13 cellular contexts compared by ENCODE assay signal in the genomic region with DNA sequence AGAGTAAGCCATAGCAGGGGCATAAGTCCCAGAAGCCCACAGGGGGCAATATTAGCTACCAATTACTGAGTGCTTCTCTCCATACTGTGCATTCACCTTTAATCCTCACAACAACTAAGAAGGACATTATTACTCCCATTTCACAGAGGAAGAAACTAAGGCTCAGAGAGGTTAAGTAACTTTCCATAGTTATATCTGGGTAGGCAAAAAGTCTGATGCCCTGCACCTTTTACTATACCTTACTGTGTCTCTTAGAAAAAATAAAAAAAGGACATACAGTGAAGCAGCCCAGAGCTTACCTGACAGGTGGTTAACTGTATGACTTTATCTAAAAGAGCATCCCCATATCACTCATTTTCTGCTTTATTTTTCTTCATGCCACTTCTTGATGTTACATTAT. TPM values are rescaled to one million over a fixed set of nuclear protein-coding genes. Genes with fewer than 3 reads are reported as not detected.
DNase-seq lines count a peak whose midpoint lies in the region; ATAC-seq and TF ChIP-seq lines count a peak whose summit lies in the region.
"Had no signal": no experiment of that assay in that cellular context is flagged by ENCODE, and none has a peak within 500 bp of the region (broad histone marks: within the 10 kb centered on the region; RNA-seq: fewer than 3 reads in every experiment).

No MANE protein-coding gene starts in this region.

- no TSS peak for BruUV-seq in OCI-LY7 (replicated peaks; lab: Mats Ljungman, UMichigan)

- peaks cover 2% of the 10 kb centered on the region for H3K36me3 Mint-ChIP-seq in activated CD8-positive, alpha-beta memory T cell treated with anti-CD3 and anti-CD28 coated beads, Interleukin-2, amount 10 ng/mL, durations not matched to agents 7 days and 5 days

- no peaks in the 10 kb centered on the region for H3K9me3 ChIP-seq in OCI-LY7 (ENCODE audit: low read length)

- POLR2A ChIA-PET in OCI-LY7 (lab: Charles Lee) = interaction anchor here (1.4 to 1.7 kb wide), 2 partner anchors 10 to 22 kb away, joined by 3 to 7 read pairs; no protein-coding TSS in a partner anchor

- peaks cover 10% of the 10 kb centered on the region; the same call in 1 of the 2 replicates for H3K79me2 ChIP-seq in OCI-LY7 (ENCODE audit: insufficient read depth, low read depth, low read length)

- H2AFZ ChIP-seq in OCI-LY7 (ENCODE audit: low read length) = no peak overlapping the region

- no peak overlapping the region for H3K4me2 ChIP-seq in OCI-LY7 (ENCODE audit: low read length)

- peaks cover 10% of the 10 kb centered on the region for H3K36me3 ChIP-seq in OCI-LY7 (ENCODE audit: insufficient read depth, low read length)

- no peak overlapping the region for H3K4me3 Mint-ChIP-seq in activated CD8-positive, alpha-beta memory T cell treated with anti-CD3 and anti-CD28 coated beads, Interleukin-2, amount 10 ng/mL, durations not matched to agents 7 days and 5 days

- no peaks in the 10 kb centered on the region for H3K9me3 Mint-ChIP-seq in activated CD8-positive, alpha-beta memory T cell treated with anti-CD3 and anti-CD28 coated beads, Interleukin-2, amount 10 ng/mL, durations not matched to agents 7 days and 5 days (ENCODE audit: low read depth)

- no peaks in the 10 kb centered on the region for H3K27me3 Mint-ChIP-seq in activated CD8-positive, alpha-beta memory T cell treated with anti-CD3 and anti-CD28 coated beads, Interleukin-2, amount 10 ng/mL, durations not matched to agents 7 days and 5 days

- no peaks in the 10 kb centered on the region for H3K9me2 ChIP-seq in OCI-LY7 (ENCODE audit: insufficient read depth, low read length)

- peaks cover 33% of the 10 kb centered on the region for H3K4me1 Mint-ChIP-seq in activated CD8-positive, alpha-beta memory T cell treated with anti-CD3 and anti-CD28 coated beads, Interleukin-2, amount 10 ng/mL, durations not matched to agents 7 days and 5 days

- DNase-seq in NCI-H524 (lab: John Stamatoyannopoulos, UW) = peak; percentile 5 to 48
- no peak for DNase-seq in NCI-H524 treated with DMSO at 0.1 percent for 48 hours (lab: John Stamatoyannopoulos, UW)
- DNase-seq in GM12864 (ENCODE audit: low read depth) = no peak
- DNase-seq in OCI-LY7 (ENCODE audit: low spot score) = peak; percentile 19
- DNase-seq in foreskin keratinocyte = no peak
- no peak for DNase-seq in activated CD8-positive, alpha-beta memory T cell treated with anti-CD3 and anti-CD28 coated beads, Interleukin-2, amount 10 ng/mL, durations not matched to agents 7 days and 5 days
- no peak for DNase-seq in mucosa of gallbladder (ENCODE audit: low spot score)
- DNase-seq: activated CD8-positive, alpha-beta memory T cell treated with anti-CD3 and anti-CD28 coated beads for 24 hours; left ventricle myocardium superior; NCI-H2029 treated with DMSO at 0.1 percent for 48 hours; substantia nigra had no signal

- no peak overlapping the region for H3K27ac Mint-ChIP-seq in activated CD8-positive, alpha-beta memory T cell treated with anti-CD3 and anti-CD28 coated beads, Interleukin-2, amount 10 ng/mL, durations not matched to agents 7 days and 5 days

- no peak overlapping the region for H3K4me3 ChIP-seq in GM12864 (ENCODE audit: low read depth, low read length)
- H3K4me3 ChIP-seq in OCI-LY7 (ENCODE audit: low read depth, low read length, poor library complexity, severe bottlenecking) = no peak overlapping the region

- no peak for ATAC-seq in foreskin keratinocyte
- ATAC-seq in activated CD8-positive, alpha-beta memory T cell treated with anti-CD3 and anti-CD28 coated beads, Interleukin-2, amount 10 ng/mL, durations not matched to agents 7 days and 5 days = no peak
- ATAC-seq in GM18517 (IDR thresholded peaks at IDR 0.05; ENCODE audit: unreplicated experiment) = no peak
- ATAC-seq: left ventricle myocardium superior had no signal

- H3K4me1 ChIP-seq in OCI-LY7 (ENCODE audit: insufficient read depth, low read length, poor library complexity, severe bottlenecking) (peaks cover 25% of the 10 kb centered on the region), foreskin keratinocyte (no peaks in the 10 kb centered on the region)

- intact Hi-C loops in OCI-LY7 (cut with micrococcal nuclease; ENCODE audit: unreplicated experiment) = loop anchor here (5.0 to 10.0 kb wide), 2 partner anchors 97 to 515 kb away; partner anchors contain the start of genes SAAL1 and TSG101

- TF ChIP-seq CTCF in GM12864 (IDR thresholded peaks at IDR 0.05; ENCODE audit: low read depth, low read length, missing control alignments) (peak; percentile 19), OCI-LY7 (conservative IDR thresholded peaks at IDR 0.05; ENCODE audit: low read length) (peak; percentile 59), foreskin keratinocyte (conservative IDR thresholded peaks at IDR 0.05) (peak; percentile 16)

- CTCF ChIA-PET in OCI-LY7 (lab: Charles Lee; ENCODE audit: unreplicated experiment) = no interaction called here
- CTCF ChIA-PET in activated CD8-positive, alpha-beta memory T cell treated with anti-CD3 and anti-CD28 coated beads, Interleukin-2, amount 10 ng/mL, durations not matched to agents 7 days and 5 days (lab: Charles Lee) = interaction anchor here (0.7 to 1.3 kb wide), 3 partner anchors 16 to 279 kb away, joined by 3 to 5 read pairs (median 4); no protein-coding TSS in a partner anchor

- peaks cover 3% of the 10 kb centered on the region for H3K27me3 ChIP-seq in foreskin keratinocyte

- H4K20me1 ChIP-seq in OCI-LY7 (ENCODE audit: insufficient read depth, low read length) = no peaks in the 10 kb centered on the region

- H3K27ac ChIP-seq in OCI-LY7 (ENCODE audit: low read depth, low read length, poor library complexity, severe bottlenecking) (no peak overlapping the region), foreskin keratinocyte (no peak overlapping the region)

RNA-seq across cellular contexts. Expression of gene SERGEF, which starts 2.6 kb away (rescaled TPM):
- total RNA-seq in OCI-LY7 (2014; rRNA removed; shearing (Covaris generic)) = 35.4 and 47.1 TPM in 2 replicates
- total RNA-seq in OCI-LY7 (2022) (42.2 and 43.8 TPM in 2 replicates), foreskin keratinocyte (27.8 and 31.2 TPM in 2 replicates), mucosa of gallbladder (39.7 TPM)
- polyA plus RNA-seq in foreskin keratinocyte = 24.3 and 26.2 TPM in 2 replicates
- 10 to 100 TPM; 30.4 to 38.8 TPM for total RNA-seq in activated CD8-positive, alpha-beta memory T cell treated with anti-CD3 and anti-CD28 coated beads, Interleukin-2, amount 10 ng/mL, durations not matched to agents 7 days and 5 days

RNA-seq across cellular contexts. Expression of gene TPH1, which starts 35.8 kb away (rescaled TPM):
- total RNA-seq in OCI-LY7 (2014; rRNA removed; shearing (Covaris generic)) = 0.19 and 0.44 TPM in 2 replicates
- total RNA-seq in OCI-LY7 (2022) (0.23 and 0.39 TPM in 2 replicates), foreskin keratinocyte (0.11 and 0.14 TPM in 2 replicates), mucosa of gallbladder (0.14 TPM)
- polyA plus RNA-seq in foreskin keratinocyte = 0.04 TPM in 2 replicates
- total RNA-seq in activated CD8-positive, alpha-beta memory T cell treated with anti-CD3 and anti-CD28 coated beads, Interleukin-2, amount 10 ng/mL, durations not matched to agents 7 days and 5 days = under 1 TPM; 0.26 to 0.40 TPM
- total RNA-seq: left ventricle myocardium superior, LHCN-M2 had no signal

Comparison
In these comparisons a context has a peak if more than half of its experiments do, and no peak if none do; other contexts are left out.
1. DNase-seq: peak in NCI-H524 (2 of 2) and OCI-LY7 (single experiment); none in NCI-H524 treated with DMSO at 0.1 percent for 48 hours (single experiment), GM12864 (single experiment), foreskin keratinocyte (0 of 2), activated CD8-positive, alpha-beta memory T cell treated with anti-CD3 and anti-CD28 coated beads, Interleukin-2, amount 10 ng/mL, durations not matched to agents 7 days and 5 days (single experiment) and mucosa of gallbladder (single experiment).
2. Peak in every context shown above with its lines, with median percentiles within 50 percentile points of each other: CTCF ChIP-seq.